7 cellular contexts compared by ENCODE assay signal in genomic region chr19:49818691-49819331, GRCh38. TPM values are rescaled to one million over a fixed set of nuclear protein-coding genes. Genes with fewer than 3 reads are reported as not detected.
A peak's percentile ranks its signal among the peaks of the same experiment; 100 is the strongest.
DNase-seq lines count a peak whose midpoint lies in the region; ATAC-seq and TF ChIP-seq lines count a peak whose summit lies in the region.

No MANE protein-coding gene starts in this region.

- H3K14ac ChIP-seq in H9 (ENCODE audit: insufficient read depth, low read length) = peak overlapping the region; percentile 97

- H3K23ac ChIP-seq in H9 (ENCODE audit: insufficient read length, low read depth, low read length) = no peak overlapping the region

- no peaks in the 10 kb centered on the region for H3K27me3 ChIP-seq in H9 (ENCODE audit: insufficient read depth, low read length)
- H3K27me3 ChIP-seq in SU-DHL-6 (ENCODE audit: low read length) = no peaks in the 10 kb centered on the region
- no peaks in the 10 kb centered on the region for H3K27me3 ChIP-seq in skeletal muscle tissue (ENCODE audit: control insufficient read depth in 3 of 3, insufficient read depth in 3 of 3, low read length in 3 of 3)

- peak overlapping the region; percentile 66 for H2BK12ac ChIP-seq in H9 (ENCODE audit: insufficient read length, low read depth, low read length)

- no peak overlapping the region for H2BK5ac ChIP-seq in H9 (ENCODE audit: insufficient read length, low read length)

- no CpG with 5 or more reads among the region's 14 CpGs for WGBS in H9 (ENCODE audit: extremely low coverage, insufficient read length, low lambda C conversion rate)

- no peak overlapping the region for H2BK15ac ChIP-seq in H9 (ENCODE audit: low read depth, low read length)

- peaks cover 10 to 24% of the 10 kb centered on the region in 2 experiments for H3K4me1 Mint-ChIP-seq in H9

- no peak overlapping the region for H2AK5ac ChIP-seq in H9 (ENCODE audit: insufficient read length, low read length)

- peak overlapping the region; percentile 91 for H3K18ac ChIP-seq in H9 (ENCODE audit: insufficient read length, low read depth, low read length)

- no peak overlapping the region for H4K8ac ChIP-seq in H9 (replicated peaks; ENCODE audit: insufficient read length, low read depth, low read length)

- H3K79me1 ChIP-seq in H9 (ENCODE audit: insufficient read depth, low read depth, low read length, poor library complexity, severe bottlenecking) = peaks cover 11% of the 10 kb centered on the region

- H3K9me3 ChIP-seq in H9 (ENCODE audit: control insufficient read depth, low read depth, low read length) (no peaks in the 10 kb centered on the region), SU-DHL-6 (ENCODE audit: insufficient read depth, low read length) (no peaks in the 10 kb centered on the region), skeletal muscle tissue (ENCODE audit: control insufficient read depth in 3 of 3, low read length in 3 of 3) (no peaks in the 10 kb centered on the region)

- no peak overlapping the region for H2BK20ac ChIP-seq in H9 (ENCODE audit: low read depth, low read length, poor library complexity, severe bottlenecking)

- H3K27ac ChIP-seq in H9 (ENCODE audit: insufficient read length, low read depth, low read length) (no peak overlapping the region), SU-DHL-6 (ENCODE audit: low read depth, low read length) (peak overlapping the region; percentile 81), skeletal muscle tissue (ENCODE audit: low read depth, low read length) (peak overlapping the region; percentile 94)

- peaks cover 5% of the 10 kb centered on the region for H3K23me2 ChIP-seq in H9 (ENCODE audit: insufficient read length, low read depth, low read length, poor library complexity, severe bottlenecking)

- no peak overlapping the region for H4K5ac ChIP-seq in H9 (ENCODE audit: insufficient read length, low read depth, low read length)

- H3K36me3 ChIP-seq in SU-DHL-6 (ENCODE audit: low read length) (no peaks in the 10 kb centered on the region), skeletal muscle tissue (ENCODE audit: control insufficient read depth in 3 of 3, insufficient read depth in 3 of 3, low read length in 3 of 3) (peaks cover 10 to 18% (median 10%) of the 10 kb centered on the region in 3 donors)

- peak overlapping the region; percentile 44 for H4K91ac ChIP-seq in H9 (ENCODE audit: insufficient read length, low read depth, low read length)

- H3K79me2 ChIP-seq in H9 (ENCODE audit: insufficient read depth, low read length) (peaks cover 5% of the 10 kb centered on the region; the same call in 1 of the 2 replicates), SU-DHL-6 (ENCODE audit: insufficient read depth, low read length) (peaks cover 29% of the 10 kb centered on the region)

- H4K20me1 ChIP-seq in H9 (ENCODE audit: control insufficient read depth, insufficient read depth, insufficient read length) (no peaks in the 10 kb centered on the region), SU-DHL-6 (ENCODE audit: low read depth, low read length) (no peaks in the 10 kb centered on the region)

- DNase-seq in H9 = no peak
- no peak for DNase-seq in foreskin fibroblast
- no peak for DNase-seq in NK-92 treated with Interleukin-12 subunit alpha and Interleukin-12 subunit beta, amount 100 ng/mL, for 24 hours (lab: John Stamatoyannopoulos, UW)

- H3K56ac ChIP-seq in H9 (ENCODE audit: insufficient read length, low read depth, low read length) = no peak overlapping the region

- no peaks in the 10 kb centered on the region for H3K9me3 Mint-ChIP-seq in H9

- H3K36me3 Mint-ChIP-seq in H9 (ENCODE audit: insufficient read depth in 1 of 3, low read depth in 3 of 3) = peaks cover 10 to 28% (median 17%) of the 10 kb centered on the region in 3 experiments

- no peaks in the 10 kb centered on the region for H3K27me3 Mint-ChIP-seq in H9 (ENCODE audit: low read depth)

- peaks cover 34% of the 10 kb centered on the region for H3F3A ChIP-seq in SU-DHL-6 (ENCODE audit: insufficient read depth)

- peak overlapping the region; percentile 93 for H3K9ac ChIP-seq in H9 (ENCODE audit: extremely low read depth, insufficient read length, low read length)
- H3K9ac ChIP-seq in SU-DHL-6 (ENCODE audit: low read length) = peak overlapping the region; percentile 85
- peak overlapping the region; percentile 91 to 99 (median 97) for H3K9ac ChIP-seq in skeletal muscle tissue (ENCODE audit: low read depth in 1 of 3, low read length in 3 of 3)

- H2AFZ ChIP-seq in H9 (ENCODE audit: low read length) (no peak overlapping the region), SU-DHL-6 (ENCODE audit: low read depth, low read length, severe bottlenecking) (no peak overlapping the region)

- peak overlapping the region; percentile 94 to 96 for H3K4me3 Mint-ChIP-seq in H9

- peak overlapping the region; percentile 91 to 100 (median 100); a peak in 6 of 7 replicates for H3K27ac Mint-ChIP-seq in H9

- no peak overlapping the region for H2BK120ac ChIP-seq in H9 (ENCODE audit: low read depth, low read length, poor library complexity, severe bottlenecking)

- H3K4me2 ChIP-seq in H9 (ENCODE audit: insufficient read depth, insufficient read length, low read length) (peak overlapping the region; percentile 74), SU-DHL-6 (ENCODE audit: low read depth, low read length, poor library complexity, severe bottlenecking) (peak overlapping the region; percentile 76)

- peak overlapping the region; percentile 15 for H3K4ac ChIP-seq in H9 (ENCODE audit: low read depth, low read length)

- H3K4me1 ChIP-seq in H9 (ENCODE audit: insufficient read depth, low read length) = peaks cover 3% of the 10 kb centered on the region; the same call in 1 of the 2 replicates
- H3K4me1 ChIP-seq in skeletal muscle tissue (ENCODE audit: control insufficient read depth in 3 of 3, insufficient read depth in 3 of 3, low read length in 3 of 3) = peaks cover 17 to 24% (median 17%) of the 10 kb centered on the region in 3 donors

- no peak for TF ChIP-seq CTCF in H9 (conservative IDR thresholded peaks at IDR 0.05)
- no peak for TF ChIP-seq CTCF in SU-DHL-6 (IDR thresholded peaks at IDR 0.05; ENCODE audit: insufficient read depth, low read length, poor library complexity, severe bottlenecking)
- TF ChIP-seq CTCF in foreskin fibroblast (IDR thresholded peaks at IDR 0.05; ENCODE audit: low read depth, low read length) = no peak

- H3K9me2 ChIP-seq in SU-DHL-6 (replicated peaks; ENCODE audit: insufficient read depth, low read length) = no peaks in the 10 kb centered on the region

- H3T11ph ChIP-seq in H9 (ENCODE audit: low read length) = no peak overlapping the region

- ATAC-seq in HG03139 (IDR thresholded peaks at IDR 0.05; ENCODE audit: unreplicated experiment) (no peak), HG02642 (IDR thresholded peaks at IDR 0.05; ENCODE audit: poor library complexity, unreplicated experiment) (no peak)

- H3K4me3 ChIP-seq in SU-DHL-6 (ENCODE audit: insufficient read depth, low read length, poor library complexity, severe bottlenecking) = peak overlapping the region; percentile 67
- peak overlapping the region; percentile 87 to 96 for H3K4me3 ChIP-seq in foreskin fibroblast (ENCODE audit: low read depth in 1 of 2, low read length in 2 of 2)
- peak overlapping the region; percentile 87 to 94 (median 90) for H3K4me3 ChIP-seq in skeletal muscle tissue (ENCODE audit: low read length in 3 of 3)

RNA-seq across cellular contexts. Expression of gene MED25, which starts 0.7 kb away (rescaled TPM):
- total RNA-seq in H9 (2021) = 76.7 and 77.5 TPM in 2 replicates
- total RNA-seq in skeletal muscle tissue = 11.0 TPM

RNA-seq across cellular contexts. Expression of gene FUZ, which starts 5.7 kb away (rescaled TPM):
- total RNA-seq in H9 (2021) (25.1 and 29.7 TPM in 2 replicates), skeletal muscle tissue (12.5 TPM)

RNA-seq across cellular contexts. Expression of gene PTOV1, which starts 32.1 kb away (rescaled TPM):
- 309 and 317 TPM in 2 replicates for total RNA-seq in H9 (2021)
- total RNA-seq in skeletal muscle tissue = 63.7 TPM

RNA-seq across cellular contexts. Expression of gene PNKP, which starts 48.6 kb away (rescaled TPM):
- total RNA-seq in H9 (2021) (144 and 157 TPM in 2 replicates), skeletal muscle tissue (17.2 TPM)

RNA-seq across cellular contexts. Expression of gene AP2A1, which starts 52.0 kb away (rescaled TPM):
- total RNA-seq in H9 (2021) = 108 and 109 TPM in 2 replicates
- 32.9 TPM for total RNA-seq in skeletal muscle tissue
